ENCODE assay signal across 21 cellular contexts in genomic region chr13:99628442-99628841, GRCh38. TPM values are rescaled to one million over a fixed set of nuclear protein-coding genes. Genes with fewer than 3 reads are reported as not detected.
DNase-seq lines count a peak whose midpoint lies in the region; ATAC-seq, FAIRE-seq and TF ChIP-seq lines count a peak whose summit lies in the region.
"Had no signal": no experiment of that assay in that cellular context is flagged by ENCODE, and none has a peak within 500 bp of the region (broad histone marks: within the 10 kb centered on the region; RNA-seq: fewer than 3 reads in every experiment).

No MANE protein-coding gene starts in this region.

- DNase-seq in H54 (ENCODE audit: insufficient read length, low spot score) (no peak), cerebellar cortex (ENCODE audit: low spot score) (peak; percentile 82), mesenchymal stem cell (no peak), thoracic aorta (ENCODE audit: low spot score) (no peak), HTR-8/SVneo (ENCODE audit: insufficient read length, low spot score) (no peak), SHP77 (lab: John Stamatoyannopoulos, UW) (no peak)
- DNase-seq: CD4-positive, alpha-beta T cell; COR-L47; DMS79; HFFc6; Karpas-422; NCI-H1105 treated with DMSO at 0.1 percent for 48 hours; NCI-H1694; NCI-H2081; NCI-H2171; NCI-H345; NCI-H82 had no signal

- H3K4me3 ChIP-seq in mesenchymal stem cell (ENCODE audit: insufficient read depth in 1 of 2, low read depth in 1 of 2, low read length in 2 of 2) (no peak overlapping the region), thoracic aorta (no peak overlapping the region)

- no peak overlapping the region for H3K14ac ChIP-seq in mesenchymal stem cell (ENCODE audit: low read length in 2 of 2)

- no peak overlapping the region for H3K4me2 ChIP-seq in mesenchymal stem cell (ENCODE audit: low read length, poor library complexity, severe bottlenecking)

- H3K27me3 ChIP-seq in mesenchymal stem cell (ENCODE audit: control insufficient read depth in 1 of 2, insufficient read depth in 1 of 2, low read length in 2 of 2) (no peaks in the 10 kb centered on the region), thoracic aorta (replicated peaks; ENCODE audit: insufficient read depth) (no peaks in the 10 kb centered on the region)

- H2BK120ac ChIP-seq in mesenchymal stem cell (ENCODE audit: low read depth, low read length): no peak overlapping the region

- H3K9ac ChIP-seq in mesenchymal stem cell (ENCODE audit: low read length): no peak overlapping the region

- FAIRE-seq in H54 (lab: Jason Lieb, UNC) (peak; percentile 6), HTR-8/SVneo (lab: Jason Lieb, UNC) (no peak)
- FAIRE-seq: GM12891 had no signal

- no peak for TF ChIP-seq CTCF in thoracic aorta (IDR thresholded peaks at IDR 0.05)

- H3K4ac ChIP-seq in mesenchymal stem cell (ENCODE audit: low read depth in 1 of 2, low read length in 2 of 2): no peak overlapping the region

- H3K23ac ChIP-seq in mesenchymal stem cell (ENCODE audit: low read length in 2 of 2): no peak overlapping the region

- no peak overlapping the region for H4K91ac ChIP-seq in mesenchymal stem cell (ENCODE audit: low read length)

- H3K4me1 ChIP-seq in mesenchymal stem cell (ENCODE audit: control insufficient read depth, insufficient read depth, low read depth, low read length): peaks cover 3% of the 10 kb centered on the region
- H3K4me1 ChIP-seq in thoracic aorta (ENCODE audit: control insufficient read depth in 1 of 2, low read depth in 2 of 2): peaks cover 28 to 47% of the 10 kb centered on the region in 2 donors

- TF ChIP-seq POLR2A in H54 (IDR thresholded peaks at IDR 0.05; ENCODE audit: low read depth, low read length): no peak

- peaks cover 9% of the 10 kb centered on the region for H3K79me1 ChIP-seq in mesenchymal stem cell (replicated peaks; ENCODE audit: low read length, poor library complexity, severe bottlenecking)

- no peak for ATAC-seq in thoracic aorta (ENCODE audit: insufficient number of reproducible peaks, low FRiP score, low read depth)
- no peak for ATAC-seq in HG03097 (IDR thresholded peaks at IDR 0.05; ENCODE audit: low FRiP score, unreplicated experiment)
- ATAC-seq: Panc1, SK-N-SH treated with all-trans-retinoic acid at 6 μM for 48 hours had no signal

- H3K27ac ChIP-seq in mesenchymal stem cell (ENCODE audit: low read length, poor library complexity, severe bottlenecking): peak overlapping the region; percentile 25
- H3K27ac ChIP-seq in thoracic aorta: peak overlapping the region; percentile 32 to 72

- no peak overlapping the region for H4K8ac ChIP-seq in mesenchymal stem cell (ENCODE audit: low read length)

- H2BK12ac ChIP-seq in mesenchymal stem cell (ENCODE audit: low read length in 2 of 2): no peak overlapping the region

- H2BK5ac ChIP-seq in mesenchymal stem cell (ENCODE audit: low read depth, low read length, poor library complexity, severe bottlenecking): no peak overlapping the region

- H3K9me3 ChIP-seq in mesenchymal stem cell (ENCODE audit: control insufficient read depth, low read length): no peaks in the 10 kb centered on the region
- H3K9me3 ChIP-seq in thoracic aorta: no peaks in the 10 kb centered on the region

- H3K18ac ChIP-seq in mesenchymal stem cell (ENCODE audit: low read depth in 1 of 2, low read length in 2 of 2): no peak overlapping the region

- no peak overlapping the region for H2AK5ac ChIP-seq in mesenchymal stem cell (ENCODE audit: low read length, severe bottlenecking)

- H2BK15ac ChIP-seq in mesenchymal stem cell (ENCODE audit: low read depth, poor library complexity, severe bottlenecking): no peak overlapping the region

- H3K36me3 ChIP-seq in mesenchymal stem cell (ENCODE audit: control insufficient read depth in 1 of 2, insufficient read depth in 2 of 2, low read depth in 1 of 2, low read length in 2 of 2) (no peaks in the 10 kb centered on the region), thoracic aorta (no peaks in the 10 kb centered on the region)

- no peak overlapping the region for H2AFZ ChIP-seq in mesenchymal stem cell (ENCODE audit: low read depth, low read length)

RNA-seq across cellular contexts. Expression of gene CLYBL, which starts 22.0 kb away (rescaled TPM):
- 2.1 TPM for polyA plus RNA-seq in mesenchymal stem cell (2013, experiment 1 of 2)
- polyA plus RNA-seq in mesenchymal stem cell (2013, experiment 2 of 2): 2.2 TPM
- 1 to 10 TPM; 2.8 to 5.4 TPM for total RNA-seq in thoracic aorta
